19 cellular contexts compared by ENCODE assay signal in the genomic region with DNA sequence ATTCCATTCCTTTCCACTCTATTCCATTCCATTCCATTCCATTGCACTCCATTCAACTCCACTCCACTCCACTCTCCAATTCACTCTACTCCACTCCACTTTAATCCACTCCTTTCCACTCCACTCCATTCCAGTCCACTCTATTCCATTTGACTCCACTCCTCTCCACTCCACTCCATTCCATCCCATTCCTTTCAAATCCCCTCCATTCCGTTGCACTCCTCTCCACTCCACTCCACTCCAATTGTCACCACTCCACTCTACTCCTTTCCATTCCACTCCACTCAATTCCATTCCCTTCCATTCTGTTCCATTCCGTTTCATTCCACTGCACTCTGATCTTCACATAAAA.
DNase-seq lines count a peak whose midpoint lies in the region; ATAC-seq, FAIRE-seq and TF ChIP-seq lines count a peak whose summit lies in the region.
"Had no signal": no experiment of that assay in that cellular context is flagged by ENCODE, and none has a peak within 500 bp of the region (broad histone marks: within the 10 kb centered on the region; RNA-seq: fewer than 3 reads in every experiment).

No MANE protein-coding gene starts in this region.

- no peak for FAIRE-seq in frontal cortex (lab: Jason Lieb, UNC)
- FAIRE-seq: H1 had no signal

- intact Hi-C loops in Right ventricle myocardium superior (cut with DNase I) (no loop called here), aorta (cut with DNase I) (loop anchor here in 1 of 2 donors (1.0 kb wide), 1 partner anchor 7 kb away; no protein-coding TSS in a partner anchor)

- no peaks in the 10 kb centered on the region for H3K27me3 Mint-ChIP-seq in natural killer cell treated with Interleukin-12 subunit alpha and Interleukin-12 subunit beta and Interleukin-15 and Interleukin-18, amount 100 ng/mL, for 72 hours
- no peaks in the 10 kb centered on the region for H3K27me3 Mint-ChIP-seq in activated T-helper 17 cell treated with anti-CD3 and anti-CD28 coated beads, Interleukin-2, amount 50 U/mL, for 72 hours

- peaks cover 0 to 7% of the 10 kb centered on the region in 2 donors for H3K4me1 Mint-ChIP-seq in natural killer cell treated with Interleukin-12 subunit alpha and Interleukin-12 subunit beta and Interleukin-15 and Interleukin-18, amount 100 ng/mL, for 72 hours (ENCODE audit: low read depth in 2 of 2)
- peaks cover 20% of the 10 kb centered on the region for H3K4me1 Mint-ChIP-seq in activated T-helper 17 cell treated with anti-CD3 and anti-CD28 coated beads, Interleukin-2, amount 50 U/mL, for 72 hours

- H3K27me3 ChIP-seq in right atrium auricular region (no peaks in the 10 kb centered on the region), aorta (ENCODE audit: control insufficient read depth in 1 of 2, insufficient read depth in 2 of 2, low read length in 1 of 2) (no peaks in the 10 kb centered on the region)
- H3K27me3 ChIP-seq: BLaER1 had no signal

- peaks cover 63% of the 10 kb centered on the region for H3K9me3 Mint-ChIP-seq in natural killer cell treated with Interleukin-12 subunit alpha and Interleukin-12 subunit beta and Interleukin-15 and Interleukin-18, amount 100 ng/mL, for 72 hours
- H3K9me3 Mint-ChIP-seq in activated T-helper 17 cell treated with anti-CD3 and anti-CD28 coated beads, Interleukin-2, amount 50 U/mL, for 72 hours: peaks cover 63% of the 10 kb centered on the region

- H3K4me3 ChIP-seq in right atrium auricular region (no peak overlapping the region), iPS-18c (ENCODE audit: insufficient read depth, low read depth, low read length) (peak overlapping the region; percentile 25; the same call in 1 of the 2 replicates), aorta (ENCODE audit: low read length in 2 of 2) (no peak overlapping the region)
- H3K4me3 ChIP-seq: BLaER1 had no signal

- no peak for DNase-seq in Right ventricle myocardium superior
- no peak for DNase-seq in right atrium auricular region (ENCODE audit: low spot score)
- DNase-seq in natural killer cell treated with Interleukin-12 subunit alpha and Interleukin-12 subunit beta and Interleukin-15 and Interleukin-18, amount 100 ng/mL, for 72 hours (ENCODE audit: low spot score): no peak
- no peak for DNase-seq in aorta
- no peak for DNase-seq in NCI-H2171 (lab: John Stamatoyannopoulos, UW)
- no peak for DNase-seq in frontal cortex (ENCODE audit: low spot score in 2 of 2)
- DNase-seq: 8988T; CD8-positive, alpha-beta memory T cell; DND-41; GF-D8; NCI-H1092; NCI-H1694; NCI-H446; NCI-H774 had no signal

- H3K36me3 ChIP-seq in right atrium auricular region: no peaks in the 10 kb centered on the region
- H3K36me3 ChIP-seq in aorta (ENCODE audit: control insufficient read depth in 1 of 2, insufficient read depth in 2 of 2, low read length in 1 of 2): no peaks in the 10 kb centered on the region
- H3K36me3 ChIP-seq: BLaER1 had no signal

- H3K27ac ChIP-seq in right atrium auricular region: no peak overlapping the region
- no peak overlapping the region for H3K27ac ChIP-seq in aorta (ENCODE audit: low read depth in 1 of 2, low read length in 2 of 2)
- H3K27ac ChIP-seq: BLaER1 had no signal

- H3K36me3 Mint-ChIP-seq in natural killer cell treated with Interleukin-12 subunit alpha and Interleukin-12 subunit beta and Interleukin-15 and Interleukin-18, amount 100 ng/mL, for 72 hours: peaks cover 24% of the 10 kb centered on the region
- H3K36me3 Mint-ChIP-seq in activated T-helper 17 cell treated with anti-CD3 and anti-CD28 coated beads, Interleukin-2, amount 50 U/mL, for 72 hours (ENCODE audit: low read depth): no peaks in the 10 kb centered on the region

- no peak overlapping the region for H3K4me3 Mint-ChIP-seq in natural killer cell treated with Interleukin-12 subunit alpha and Interleukin-12 subunit beta and Interleukin-15 and Interleukin-18, amount 100 ng/mL, for 72 hours
- H3K4me3 Mint-ChIP-seq in activated T-helper 17 cell treated with anti-CD3 and anti-CD28 coated beads, Interleukin-2, amount 50 U/mL, for 72 hours: no peak overlapping the region
- H3K4me3 Mint-ChIP-seq: CD8-positive, alpha-beta memory T cell had no signal

- H3K9me3 ChIP-seq in right atrium auricular region (peaks cover under 1 to 83% of the 10 kb centered on the region in 2 donors), iPS-18c (ENCODE audit: control insufficient read depth, insufficient read depth, low read length) (peaks cover 50% of the 10 kb centered on the region), aorta (ENCODE audit: control insufficient read depth, low read length) (peaks cover 18% of the 10 kb centered on the region)

- ATAC-seq in Right ventricle myocardium superior (ENCODE audit: poor library complexity) (peak; percentile 36), aorta (ENCODE audit: low FRiP score) (peak; percentile 26)
- ATAC-seq in natural killer cell treated with Interleukin-12 subunit alpha and Interleukin-12 subunit beta and Interleukin-15 and Interleukin-18, amount 100 ng/mL, for 72 hours: peak; percentile 34 to 41
- ATAC-seq in activated T-helper 17 cell treated with anti-CD3 and anti-CD28 coated beads, Interleukin-2, amount 50 U/mL, for 72 hours (replicated peaks): no peak
- ATAC-seq: Panc1 had no signal

- H3K27ac Mint-ChIP-seq in natural killer cell treated with Interleukin-12 subunit alpha and Interleukin-12 subunit beta and Interleukin-15 and Interleukin-18, amount 100 ng/mL, for 72 hours: no peak overlapping the region
- H3K27ac Mint-ChIP-seq in activated T-helper 17 cell treated with anti-CD3 and anti-CD28 coated beads, Interleukin-2, amount 50 U/mL, for 72 hours: no peak overlapping the region
- H3K27ac Mint-ChIP-seq: CD8-positive, alpha-beta memory T cell had no signal

- H3K4me1 ChIP-seq in right atrium auricular region: no peaks in the 10 kb centered on the region
- no peaks in the 10 kb centered on the region for H3K4me1 ChIP-seq in aorta (ENCODE audit: control insufficient read depth in 1 of 2, insufficient read depth in 2 of 2, low read length in 2 of 2)
- H3K4me1 ChIP-seq: BLaER1 had no signal

- WGBS in aorta, 2 donors: 27 to 29% methylated on average over 2 of the region's 2 CpGs

- TF ChIP-seq CTCF in right atrium auricular region (IDR thresholded peaks at IDR 0.05): no peak
